In genomic region chr6:82025271-82025670, GRCh38 we compare ENCODE assay signal across 15 cellular contexts.
"Had no signal": no experiment of that assay in that cellular context is flagged by ENCODE, and none has a peak within 500 bp of the region (broad histone marks: within the 10 kb centered on the region; RNA-seq: fewer than 3 reads in every experiment).

No MANE protein-coding gene starts in this region.

- H3K27ac ChIP-seq: dorsolateral prefrontal cortex, foreskin keratinocyte, neutrophil, psoas muscle, sigmoid colon, upper lobe of right lung had no signal

- ATAC-seq: activated CD4-positive, CD25-positive, alpha-beta regulatory T cell treated with anti-CD3 and anti-CD28 coated beads, Interleukin-2, amount 50 U/mL, for 24 hours; foreskin keratinocyte; naive thymus-derived CD4-positive, alpha-beta T cell; psoas muscle; upper lobe of right lung had no signal

- H3K36me3 ChIP-seq: neutrophil, sigmoid colon, upper lobe of right lung had no signal

- H3K36me3 Mint-ChIP-seq: naive thymus-derived CD4-positive, alpha-beta T cell had no signal

- H3K4me1 Mint-ChIP-seq: naive thymus-derived CD4-positive, alpha-beta T cell had no signal

- H3K9me3 ChIP-seq: neutrophil, psoas muscle, sigmoid colon, upper lobe of right lung had no signal

- H3K4me3 ChIP-seq: dorsolateral prefrontal cortex, psoas muscle, sigmoid colon, upper lobe of right lung had no signal

- DNase-seq: activated naive CD4-positive, alpha-beta T cell treated with anti-CD3 and anti-CD28 coated beads, Interleukin-2, amount 50 U/mL, for 16 hours; amygdala; cerebellar nuclear complex; dorsolateral prefrontal cortex; foreskin keratinocyte; head of caudate nucleus; naive thymus-derived CD4-positive, alpha-beta T cell; psoas muscle; sigmoid colon; stimulated activated CD4-positive, alpha-beta T cell treated with anti-CD3 and anti-CD28 coated beads, Interleukin-12 subunit alpha, Interleukin-12 subunit beta, amount 100 ng/mL, for 4 hours; upper lobe of right lung had no signal

- H3K4me3 Mint-ChIP-seq: naive thymus-derived CD4-positive, alpha-beta T cell; stimulated activated naive CD8-positive, alpha-beta T cell treated with anti-CD3 and anti-CD28 coated beads, Interleukin-15, Interleukin-2, amounts not matched to agents 100 ng/mL and 50 ng/mL, for 24 hours had no signal

- H3K9me3 Mint-ChIP-seq: activated T-helper 2 cell treated with anti-CD3 and anti-CD28 coated beads, Interferon-gamma antibody, Interleukin-2, Interleukin-4, amounts not matched to agents 10 μg/mL and 5 μg/mL and 100 μg/mL, durations not matched to agents 14 hours and 24 hours and 36 hours; naive thymus-derived CD4-positive, alpha-beta T cell had no signal

- H3K27ac Mint-ChIP-seq: activated T-helper 2 cell treated with anti-CD3 and anti-CD28 coated beads, Interferon-gamma antibody, Interleukin-2, Interleukin-4, amounts not matched to agents 10 μg/mL and 5 μg/mL and 100 μg/mL, durations not matched to agents 14 hours and 24 hours and 36 hours; naive thymus-derived CD4-positive, alpha-beta T cell; stimulated activated naive CD8-positive, alpha-beta T cell treated with anti-CD3 and anti-CD28 coated beads, Interleukin-15, Interleukin-2, amounts not matched to agents 100 ng/mL and 50 ng/mL, for 24 hours had no signal

- H3K27me3 ChIP-seq: foreskin keratinocyte, neutrophil, sigmoid colon, upper lobe of right lung had no signal

- H3K4me1 ChIP-seq: psoas muscle, sigmoid colon, upper lobe of right lung had no signal
